In the genomic region with DNA sequence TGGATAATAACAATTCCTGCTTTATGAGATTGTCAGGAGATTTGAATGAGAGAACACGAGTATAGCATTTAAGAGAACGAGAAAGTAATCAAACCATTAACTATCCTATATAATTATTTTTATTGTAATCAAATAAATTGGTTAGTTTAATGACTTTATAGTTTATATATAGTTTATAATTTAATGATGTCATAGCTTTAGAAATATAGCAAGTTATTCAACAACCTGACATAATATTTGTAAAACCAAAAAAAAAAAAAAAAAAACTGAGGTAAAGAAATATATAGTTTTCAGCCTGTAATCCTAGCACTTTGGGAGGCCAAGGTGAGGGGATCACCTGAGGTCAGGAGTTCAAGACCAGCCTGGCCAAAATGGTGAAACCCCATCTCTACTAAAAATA, we compare ENCODE assay signal across 25 cellular contexts. TPM values are rescaled to one million over a fixed set of nuclear protein-coding genes. Genes with fewer than 3 reads are reported as not detected.
DNase-seq lines count a peak whose midpoint lies in the region; ATAC-seq, FAIRE-seq and TF ChIP-seq lines count a peak whose summit lies in the region.
"Had no signal": no experiment of that assay in that cellular context is flagged by ENCODE, and none has a peak within 500 bp of the region (broad histone marks: within the 10 kb centered on the region; RNA-seq: fewer than 3 reads in every experiment).

No MANE protein-coding gene starts in this region.

- H3K27ac ChIP-seq in ascending aorta (peak overlapping the region; percentile 61 to 68), foreskin keratinocyte (peak overlapping the region; percentile 49), small intestine (ENCODE audit: low read depth in 1 of 2, low read length in 1 of 2) (no peak overlapping the region)
- H3K27ac ChIP-seq: C4-2B, PC-9 had no signal

- peak; percentile 67 for FAIRE-seq in G401.6 (lab: Jason Lieb, UNC)
- FAIRE-seq in small intestine (lab: Jason Lieb, UNC), result peak; percentile 5
- FAIRE-seq: GM18507 had no signal

- no peak for DNase-seq in ascending aorta (ENCODE audit: low spot score in 2 of 2)
- DNase-seq in foreskin keratinocyte, result no peak
- no peak for DNase-seq in small intestine
- no peak for DNase-seq in activated T-cell treated with anti-CD3 and anti-CD28 coated beads, Interleukin-2, amount 50 U/mL, for 48 hours
- no peak for DNase-seq in activated T-cell treated with anti-CD3 and anti-CD28 coated beads, Interleukin-2, amount 50 U/mL, for 1 hour
- no peak for DNase-seq in NCI-H2171 (lab: John Stamatoyannopoulos, UW)
- no peak for DNase-seq in foreskin melanocyte
- DNase-seq: CD8-positive, alpha-beta memory T cell; DMS 273 treated with DMSO at 0.1 percent for 48 hours; DMS79; EL; GM23248; H7; Karpas-422; NCI-H1092 treated with DMSO at 0.1 percent for 48 hours; NCI-H1436; NCI-H187 treated with DMSO at 0.1 percent for 48 hours; NCI-H524 treated with DMSO at 0.1 percent for 48 hours; NCI-H774; NK-92 treated with Interleukin-12 subunit alpha and Interleukin-12 subunit beta, amount 100 ng/mL, for 24 hours; PC-9; SHP77 had no signal

- no peaks in the 10 kb centered on the region for H3K27me3 ChIP-seq in ascending aorta
- H3K27me3 ChIP-seq in foreskin keratinocyte, result no peaks in the 10 kb centered on the region
- no peaks in the 10 kb centered on the region for H3K27me3 ChIP-seq in small intestine (ENCODE audit: control insufficient read depth in 2 of 2, insufficient read depth in 2 of 2, low read length in 2 of 2)

- H3K4me1 ChIP-seq in ascending aorta, result peaks cover 11% of the 10 kb centered on the region in 2 donors
- peaks cover 38% of the 10 kb centered on the region for H3K4me1 ChIP-seq in foreskin keratinocyte
- peaks cover 0 to 3% of the 10 kb centered on the region in 2 donors for H3K4me1 ChIP-seq in small intestine (ENCODE audit: control insufficient read depth in 2 of 2, insufficient read depth in 1 of 2, low read depth in 1 of 2, low read length in 1 of 2)

- WGBS in small intestine, 3 donors, result 56 to 83% (median 68%) methylated on average over 2 of the region's 2 CpGs

- intact Hi-C loops in ascending aorta (cut with DNase I), result no loop called here

- ATAC-seq in foreskin keratinocyte, result no peak

- H3K9me3 ChIP-seq in ascending aorta, result no peaks in the 10 kb centered on the region
- H3K9me3 ChIP-seq in small intestine (ENCODE audit: control insufficient read depth, low read depth), result no peaks in the 10 kb centered on the region

- no peak overlapping the region for H3K4me3 ChIP-seq in ascending aorta
- H3K4me3 ChIP-seq in small intestine (ENCODE audit: low read depth in 1 of 2, low read length in 2 of 2), result no peak overlapping the region
- H3K4me3 ChIP-seq: GM23248, PC-9 had no signal

- TF ChIP-seq CTCF in ascending aorta (IDR thresholded peaks at IDR 0.05), result no peak
- TF ChIP-seq CTCF in foreskin keratinocyte (conservative IDR thresholded peaks at IDR 0.05), result no peak

- H3K36me3 ChIP-seq in ascending aorta, result no peaks in the 10 kb centered on the region
- H3K36me3 ChIP-seq in small intestine (ENCODE audit: control insufficient read depth in 2 of 2, insufficient read depth in 2 of 2, low read length in 2 of 2), result peaks cover 0 to 4% of the 10 kb centered on the region in 2 donors

RNA-seq across cellular contexts. Expression of a gene that starts 26.4 kb away (rescaled TPM):
- total RNA-seq in ascending aorta, result 223 TPM
- 273 and 285 TPM in 2 replicates for total RNA-seq in foreskin keratinocyte
- 46.7 and 50.0 TPM in 2 replicates for polyA plus RNA-seq in foreskin keratinocyte
- polyA plus RNA-seq in small intestine, result 10 to 100 TPM; 40.5 to 80.5 (median 75.8) TPM

Comparison
In these comparisons a context has a peak if more than half of its experiments do, and no peak if none do; other contexts are left out.
1. H3K27ac ChIP-seq: peak in ascending aorta (2 of 2) and foreskin keratinocyte (single experiment); none in small intestine (0 of 2).